8 cellular contexts compared by ENCODE assay signal in genomic region chr3:151918253-151919029, GRCh38. TPM values are rescaled to one million over a fixed set of nuclear protein-coding genes. Genes with fewer than 3 reads are reported as not detected.
DNase-seq lines count a peak whose midpoint lies in the region; ATAC-seq, FAIRE-seq and TF ChIP-seq lines count a peak whose summit lies in the region.

No MANE protein-coding gene starts in this region.

- no peak overlapping the region for H2BK20ac ChIP-seq in H9 (ENCODE audit: low read depth, low read length, poor library complexity, severe bottlenecking)

- H3K4me3 Mint-ChIP-seq in H9 = no peak overlapping the region

- no peak overlapping the region for H3K4me3 ChIP-seq in WERI-Rb-1 (ENCODE audit: low read depth, low read length)
- H3K4me3 ChIP-seq in heart right ventricle = no peak overlapping the region
- no peak overlapping the region for H3K4me3 ChIP-seq in skin epidermis

- no peak overlapping the region for H3K4me2 ChIP-seq in H9 (ENCODE audit: insufficient read depth, insufficient read length, low read length)

- no peak overlapping the region for H3K9ac ChIP-seq in H9 (ENCODE audit: extremely low read depth, insufficient read length, low read length)

- no peaks in the 10 kb centered on the region for H3K4me1 Mint-ChIP-seq in H9

- H4K5ac ChIP-seq in H9 (ENCODE audit: insufficient read length, low read depth, low read length) = no peak overlapping the region

- no peak overlapping the region for H2AK5ac ChIP-seq in H9 (ENCODE audit: insufficient read length, low read length)

- H2BK5ac ChIP-seq in H9 (ENCODE audit: insufficient read length, low read length) = no peak overlapping the region

- H3K79me2 ChIP-seq in H9 (ENCODE audit: insufficient read depth, low read length) = no peaks in the 10 kb centered on the region

- no peaks in the 10 kb centered on the region for H3K36me3 Mint-ChIP-seq in H9 (ENCODE audit: insufficient read depth in 1 of 3, low read depth in 3 of 3)

- H3K4ac ChIP-seq in H9 (ENCODE audit: low read depth, low read length) = no peak overlapping the region

- no peak overlapping the region for H3K23ac ChIP-seq in H9 (ENCODE audit: insufficient read length, low read depth, low read length)

- no peak overlapping the region for H2BK120ac ChIP-seq in H9 (ENCODE audit: low read depth, low read length, poor library complexity, severe bottlenecking)

- intact Hi-C loops in heart right ventricle (cut with DNase I) = loop anchor here in 9 of 10 donors (2.0 to 10.0 kb wide), 10 partner anchors 74 to 691 kb away; partner anchors contain the start of gene IGSF10 (in 1 of the 9)

- H3K27me3 Mint-ChIP-seq in H9 (ENCODE audit: low read depth) = no peaks in the 10 kb centered on the region

- no peak for DNase-seq in H9
- DNase-seq in NCI-H1930 (lab: John Stamatoyannopoulos, UW) = peak; percentile 9 to 21
- no peak for DNase-seq in WERI-Rb-1
- no peak for DNase-seq in heart right ventricle
- no peak for DNase-seq in stimulated activated CD4-positive, alpha-beta T cell treated with anti-CD3 and anti-CD28 coated beads, Interleukin-2, amount 100 ng/mL, for 48 hours
- no peak for DNase-seq in mucosa of gallbladder (ENCODE audit: low spot score)

- H2AFZ ChIP-seq in H9 (ENCODE audit: low read length) = no peak overlapping the region

- TF ChIP-seq CTCF in H9 (conservative IDR thresholded peaks at IDR 0.05) = peak; percentile 68
- peak; percentile 25; the same call in 1 of the 2 replicates for TF ChIP-seq CTCF in WERI-Rb-1 (IDR thresholded peaks at IDR 0.05; ENCODE audit: low read depth, low read length)
- peak; percentile 33 to 78 (median 69) for TF ChIP-seq CTCF in heart right ventricle (IDR thresholded peaks at IDR 0.05)

- no peaks in the 10 kb centered on the region for H3K4me1 ChIP-seq in H9 (ENCODE audit: insufficient read depth, low read length)
- peaks cover 0 to under 1% (median 0%) of the 10 kb centered on the region in 9 donors for H3K4me1 ChIP-seq in heart right ventricle

- no peaks in the 10 kb centered on the region for H3K79me1 ChIP-seq in H9 (ENCODE audit: insufficient read depth, low read depth, low read length, poor library complexity, severe bottlenecking)

- H3K14ac ChIP-seq in H9 (ENCODE audit: insufficient read depth, low read length) = no peak overlapping the region

- H4K20me1 ChIP-seq in H9 (ENCODE audit: control insufficient read depth, insufficient read depth, insufficient read length) = no peaks in the 10 kb centered on the region

- H3K36me3 ChIP-seq in WERI-Rb-1 = no peaks in the 10 kb centered on the region
- no peaks in the 10 kb centered on the region for H3K36me3 ChIP-seq in heart right ventricle

- H3T11ph ChIP-seq in H9 (ENCODE audit: low read length) = no peak overlapping the region

- no peak overlapping the region for H3K56ac ChIP-seq in H9 (ENCODE audit: insufficient read length, low read depth, low read length)

- no peak overlapping the region for H4K91ac ChIP-seq in H9 (ENCODE audit: insufficient read length, low read depth, low read length)

- ATAC-seq in heart right ventricle = peak in 5 of 8 donors; percentile 39 to 65 (median 50)

- H3K27ac ChIP-seq in H9 (ENCODE audit: insufficient read length, low read depth, low read length) (no peak overlapping the region), WERI-Rb-1 (no peak overlapping the region), heart right ventricle (no peak overlapping the region), skin epidermis (peak overlapping the region in 14 of 21 experiments; percentile 6 to 75 (median 42))

- no CpG with 5 or more reads among the region's 5 CpGs for WGBS in H9 (ENCODE audit: extremely low coverage, insufficient read length, low lambda C conversion rate)
- WGBS in heart right ventricle, 2 donors = 61 to 65% methylated on average over 5 of the region's 5 CpGs

- H3K27me3 ChIP-seq in H9 (ENCODE audit: insufficient read depth, low read length) (no peaks in the 10 kb centered on the region), WERI-Rb-1 (ENCODE audit: insufficient read depth, low read depth, severe bottlenecking) (peaks cover 15% of the 10 kb centered on the region), heart right ventricle (no peaks in the 10 kb centered on the region)

- H3K9me3 ChIP-seq in H9 (ENCODE audit: control insufficient read depth, low read depth, low read length) (no peaks in the 10 kb centered on the region), WERI-Rb-1 (ENCODE audit: severe bottlenecking) (no peaks in the 10 kb centered on the region), heart right ventricle (no peaks in the 10 kb centered on the region)

- H3K27ac Mint-ChIP-seq in H9 = no peak overlapping the region

- no peak overlapping the region for H4K8ac ChIP-seq in H9 (replicated peaks; ENCODE audit: insufficient read length, low read depth, low read length)

- no peak overlapping the region for H2BK15ac ChIP-seq in H9 (ENCODE audit: low read depth, low read length)

- H3K9me3 Mint-ChIP-seq in H9 = no peaks in the 10 kb centered on the region

- H3K18ac ChIP-seq in H9 (ENCODE audit: insufficient read length, low read depth, low read length) = no peak overlapping the region

- no peaks in the 10 kb centered on the region for H3K23me2 ChIP-seq in H9 (ENCODE audit: insufficient read length, low read depth, low read length, poor library complexity, severe bottlenecking)

- peak; percentile 76 for FAIRE-seq in G401.6 (lab: Jason Lieb, UNC)

- H2BK12ac ChIP-seq in H9 (ENCODE audit: insufficient read length, low read depth, low read length) = no peak overlapping the region

RNA-seq across cellular contexts. Expression of gene SUCNR1, which starts 45.0 kb away (rescaled TPM):
- total RNA-seq in H9 (2021) = not detected in 2 replicates
- total RNA-seq in heart right ventricle = 1 to 10 TPM in 1 of 10 donors, under 1 TPM in 8, not detected in 1; 0.04 to 2.4 (median 0.12) TPM
- polyA plus RNA-seq in heart right ventricle = under 1 TPM in 1 of 2 donors, not detected in 1; 0.16 TPM
- total RNA-seq in mucosa of gallbladder = 0.69 TPM

Comparison
In these comparisons a context has a peak if more than half of its experiments do, and no peak if none do; other contexts are left out.
1. DNase-seq: peak in NCI-H1930 (2 of 2); none in H9 (single experiment), WERI-Rb-1 (single experiment), heart right ventricle (0 of 2), stimulated activated CD4-positive, alpha-beta T cell treated with anti-CD3 and anti-CD28 coated beads, Interleukin-2, amount 100 ng/mL, for 48 hours (0 of 2) and mucosa of gallbladder (single experiment).
2. H3K27ac ChIP-seq: peak in skin epidermis (14 of 21); none in H9 (single experiment), WERI-Rb-1 (single experiment) and heart right ventricle (0 of 10).
3. Peak in every context shown above with its lines, with median percentiles within 50 percentile points of each other: CTCF ChIP-seq.